ENCODE assay signal across 13 cellular contexts in the genomic region with DNA sequence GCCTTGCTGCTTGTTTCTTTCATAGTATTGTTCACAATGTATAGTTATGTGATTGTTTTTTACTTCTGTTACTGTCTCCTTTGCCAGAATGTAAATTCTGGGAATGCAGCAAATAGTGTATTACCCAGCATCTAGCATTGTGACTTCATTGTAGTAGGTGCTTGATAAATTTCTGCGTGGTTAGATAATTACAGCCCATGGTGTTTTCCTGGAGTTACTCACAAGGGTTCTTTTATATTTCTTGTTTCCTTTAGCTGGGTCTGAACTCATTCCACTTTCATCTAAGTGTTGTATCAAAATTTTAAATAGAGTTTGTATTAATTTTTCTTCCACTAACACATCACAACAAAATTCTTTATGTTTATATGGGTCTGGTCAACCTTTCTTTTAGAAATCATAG.
A peak's percentile ranks its signal among the peaks of the same experiment; 100 is the strongest.
DNase-seq lines count a peak whose midpoint lies in the region; ATAC-seq and TF ChIP-seq lines count a peak whose summit lies in the region.
"Had no signal": no experiment of that assay in that cellular context is flagged by ENCODE, and none has a peak within 500 bp of the region (broad histone marks: within the 10 kb centered on the region; RNA-seq: fewer than 3 reads in every experiment).

No MANE protein-coding gene starts in this region.

- H3K27me3 Mint-ChIP-seq in activated CD4-positive, alpha-beta T cell treated with anti-CD3 and anti-CD28 coated beads for 36 hours, result no peaks in the 10 kb centered on the region

- peaks cover 43% of the 10 kb centered on the region for H3K36me3 Mint-ChIP-seq in activated CD4-positive, alpha-beta T cell treated with anti-CD3 and anti-CD28 coated beads for 36 hours (ENCODE audit: low read depth)
- peaks cover 40% of the 10 kb centered on the region for H3K36me3 Mint-ChIP-seq in stimulated activated effector memory CD8-positive, alpha-beta T cell treated with anti-CD3 and anti-CD28 coated beads, Interleukin-12 subunit alpha, Interleukin-12 subunit beta, amount 100 ng/mL, for 72 hours

- H3K36me3 ChIP-seq in SJSA1, result peaks cover 60% of the 10 kb centered on the region

- no peak overlapping the region for H3K4me3 Mint-ChIP-seq in activated CD4-positive, alpha-beta T cell treated with anti-CD3 and anti-CD28 coated beads for 36 hours
- H3K4me3 Mint-ChIP-seq in stimulated activated effector memory CD8-positive, alpha-beta T cell treated with anti-CD3 and anti-CD28 coated beads, Interleukin-12 subunit alpha, Interleukin-12 subunit beta, amount 100 ng/mL, for 72 hours, result no peak overlapping the region

- ATAC-seq in activated CD4-positive, alpha-beta T cell treated with anti-CD3 and anti-CD28 coated beads for 36 hours, result peak; percentile 27
- peak; percentile 17 for ATAC-seq in stimulated activated effector memory CD8-positive, alpha-beta T cell treated with anti-CD3 and anti-CD28 coated beads, Interleukin-12 subunit alpha, Interleukin-12 subunit beta, amount 100 ng/mL, for 72 hours
- no peak for ATAC-seq in HG03139 (IDR thresholded peaks at IDR 0.05; ENCODE audit: unreplicated experiment)

- peak overlapping the region; percentile 66 for H3K27ac ChIP-seq in SJSA1

- H3K27ac Mint-ChIP-seq in activated CD4-positive, alpha-beta T cell treated with anti-CD3 and anti-CD28 coated beads for 36 hours, result peak overlapping the region; percentile 76
- H3K27ac Mint-ChIP-seq in stimulated activated effector memory CD8-positive, alpha-beta T cell treated with anti-CD3 and anti-CD28 coated beads, Interleukin-12 subunit alpha, Interleukin-12 subunit beta, amount 100 ng/mL, for 72 hours, result peak overlapping the region; percentile 48

- no peaks in the 10 kb centered on the region for H3K9me3 ChIP-seq in SJSA1 (replicated peaks)
- H3K9me3 ChIP-seq: testis had no signal

- no peaks in the 10 kb centered on the region for H3K9me3 Mint-ChIP-seq in activated CD4-positive, alpha-beta T cell treated with anti-CD3 and anti-CD28 coated beads for 36 hours (ENCODE audit: low read depth)
- H3K9me3 Mint-ChIP-seq in stimulated activated effector memory CD8-positive, alpha-beta T cell treated with anti-CD3 and anti-CD28 coated beads, Interleukin-12 subunit alpha, Interleukin-12 subunit beta, amount 100 ng/mL, for 72 hours, result no peaks in the 10 kb centered on the region

- intact Hi-C loops in activated CD4-positive, alpha-beta T cell treated with anti-CD3 and anti-CD28 coated beads for 36 hours (cut with DNase I, micrococcal nuclease), result loop anchor here (2.0 to 5.0 kb wide), 5 partner anchors 131 to 578 kb away; a partner anchor contains a TSS

- H3K4me3 ChIP-seq in SJSA1 (no peak overlapping the region), choroid plexus epithelial cell (ENCODE audit: low read depth, low read length) (no peak overlapping the region)
- H3K4me3 ChIP-seq: testis had no signal

- peaks cover 61% of the 10 kb centered on the region for H3K4me1 Mint-ChIP-seq in activated CD4-positive, alpha-beta T cell treated with anti-CD3 and anti-CD28 coated beads for 36 hours
- peaks cover 48% of the 10 kb centered on the region for H3K4me1 Mint-ChIP-seq in stimulated activated effector memory CD8-positive, alpha-beta T cell treated with anti-CD3 and anti-CD28 coated beads, Interleukin-12 subunit alpha, Interleukin-12 subunit beta, amount 100 ng/mL, for 72 hours

- no peak for TF ChIP-seq CTCF in choroid plexus epithelial cell (conservative IDR thresholded peaks at IDR 0.05; ENCODE audit: low read depth, low read length)

- no peaks in the 10 kb centered on the region for H3K27me3 ChIP-seq in SJSA1 (replicated peaks)
- H3K27me3 ChIP-seq: testis had no signal

- CTCF ChIA-PET in activated CD4-positive, alpha-beta T cell treated with anti-CD3 and anti-CD28 coated beads for 36 hours (lab: Charles Lee), result interaction anchor here (0.6 to 3.2 kb wide), 20 partner anchors 8 to 500 kb away, joined by 3 to 27 read pairs (median 5); a partner anchor contains a TSS

- H3K4me1 ChIP-seq in SJSA1 (replicated peaks), result peaks cover 56% of the 10 kb centered on the region

- DNase-seq in activated CD4-positive, alpha-beta T cell treated with anti-CD3 and anti-CD28 coated beads for 36 hours, result no peak
- no peak for DNase-seq in activated CD4-positive, alpha-beta T cell treated with anti-CD3 and anti-CD28 coated beads, Interleukin-2, amount 50 U/mL, for 48 hours
- DNase-seq in SJSA1 (ENCODE audit: low read depth in 1 of 2, low spot score in 2 of 2) (no peak), choroid plexus epithelial cell (ENCODE audit: low read depth) (peak; percentile 30), NCI-H2171 treated with DMSO at 0.1 percent for 48 hours (lab: John Stamatoyannopoulos, UW) (no peak), DMS79 treated with DMSO at 0.1 percent for 48 hours (lab: John Stamatoyannopoulos, UW) (no peak)
- DNase-seq in stimulated activated effector memory CD8-positive, alpha-beta T cell treated with anti-CD3 and anti-CD28 coated beads, Interleukin-12 subunit alpha, Interleukin-12 subunit beta, amount 100 ng/mL, for 72 hours (ENCODE audit: low spot score in 2 of 2), result no peak
- DNase-seq: activated CD8-positive, alpha-beta memory T cell treated with anti-CD3 and anti-CD28 coated beads, Interleukin-2, amount 50 U/mL, for 48 hours; DND-41; retina; T1000; testis had no signal

- POLR2A ChIA-PET in activated CD4-positive, alpha-beta T cell treated with anti-CD3 and anti-CD28 coated beads for 36 hours (lab: Charles Lee), result interaction anchor here (0.7 kb wide), 1 partner anchor 111 kb away, joined by 3 read pairs; no protein-coding TSS in a partner anchor
